ENCODE assay signal across 9 cellular contexts in the genomic region with DNA sequence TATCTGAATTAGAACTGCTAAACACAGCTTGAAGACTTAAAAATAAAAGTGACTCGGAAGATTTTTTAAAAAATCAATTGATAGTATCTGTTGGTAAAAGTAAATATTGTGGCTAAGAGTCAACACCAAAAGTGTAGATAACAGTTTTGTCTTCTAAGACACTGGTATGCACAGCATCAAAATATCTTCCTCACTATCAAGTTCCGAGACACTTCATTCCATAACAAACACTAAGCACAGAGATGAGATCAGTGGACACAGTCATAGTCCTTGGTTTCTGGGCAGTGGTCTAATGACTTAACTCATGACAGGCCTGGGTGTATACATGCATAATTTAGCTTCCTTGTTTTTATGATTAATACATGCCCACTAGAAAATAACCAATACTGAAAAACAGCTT.
A peak's percentile ranks its signal among the peaks of the same experiment; 100 is the strongest.
DNase-seq lines count a peak whose midpoint lies in the region; TF ChIP-seq lines count a peak whose summit lies in the region.
"Had no signal": no experiment of that assay in that cellular context is flagged by ENCODE, and none has a peak within 500 bp of the region (broad histone marks: within the 10 kb centered on the region; RNA-seq: fewer than 3 reads in every experiment).

No MANE protein-coding gene starts in this region.

- H3K4me3 ChIP-seq in parathyroid adenoma (ENCODE audit: low read depth, low read length) = peak overlapping the region; percentile 47

- no peak overlapping the region for H3K27ac ChIP-seq in parathyroid adenoma

- H3K4me3 Mint-ChIP-seq in endothelial cell (ENCODE audit: unreplicated experiment) = no peak overlapping the region
- no peak overlapping the region for H3K4me3 Mint-ChIP-seq in type B pancreatic cell

- H3K36me3 Mint-ChIP-seq in endothelial cell (ENCODE audit: low read depth, unreplicated experiment) (no peaks in the 10 kb centered on the region), type B pancreatic cell (peaks cover 15% of the 10 kb centered on the region)

- no peak overlapping the region for H2AFZ ChIP-seq in parathyroid adenoma

- H3K9ac ChIP-seq in parathyroid adenoma = no peak overlapping the region

- DNase-seq in COLO829 (ENCODE audit: low spot score) (peak; percentile 46), SK-MEL-5 (ENCODE audit: low read depth, low spot score) (peak; percentile 53), erythroblast (lab: John Stamatoyannopoulos, UW) (peak; percentile 15 to 30), D341Med (ENCODE audit: low spot score) (no peak), endothelial cell (ENCODE audit: low spot score) (no peak), globus pallidus (ENCODE audit: low spot score) (no peak), type B pancreatic cell (ENCODE audit: extremely low spot score, unreplicated experiment) (no peak)
- DNase-seq: NCI-H1417 treated with DMSO at 0.1 percent for 48 hours had no signal

- peaks cover 13% of the 10 kb centered on the region for H3K4me1 Mint-ChIP-seq in endothelial cell (ENCODE audit: unreplicated experiment)
- peaks cover 10% of the 10 kb centered on the region for H3K4me1 Mint-ChIP-seq in type B pancreatic cell (ENCODE audit: unreplicated experiment)

- in situ Hi-C loops in SK-MEL-5 (cut with HindIII; ENCODE audit: low pct_unique_long_range_greater_than_20kb, low sequenced_read_pairs) = no loop called here

- H3K4me1 ChIP-seq in parathyroid adenoma = peaks cover 8% of the 10 kb centered on the region

- H3K9me3 ChIP-seq in parathyroid adenoma (ENCODE audit: control insufficient read depth, low read length) = no peaks in the 10 kb centered on the region

- no peaks in the 10 kb centered on the region for H3K9me3 Mint-ChIP-seq in endothelial cell (ENCODE audit: unreplicated experiment)
- H3K9me3 Mint-ChIP-seq in type B pancreatic cell = no peaks in the 10 kb centered on the region

- peak; percentile 19 for TF ChIP-seq POLR2A in erythroblast (IDR thresholded peaks at IDR 0.05; ENCODE audit: low read length)

- no peak for TF ChIP-seq CTCF in parathyroid adenoma (IDR thresholded peaks at IDR 0.05)
- TF ChIP-seq CTCF in endothelial cell (IDR thresholded peaks at IDR 0.05; ENCODE audit: unreplicated experiment) = no peak
- TF ChIP-seq CTCF in type B pancreatic cell (conservative IDR thresholded peaks at IDR 0.05) = no peak

- peaks cover 6% of the 10 kb centered on the region for H3K27me3 Mint-ChIP-seq in endothelial cell (ENCODE audit: unreplicated experiment)
- H3K27me3 Mint-ChIP-seq in type B pancreatic cell = no peaks in the 10 kb centered on the region

- H3K27me3 ChIP-seq in parathyroid adenoma (ENCODE audit: control insufficient read depth, insufficient read depth, low read length) = no peaks in the 10 kb centered on the region

- H3K79me2 ChIP-seq in parathyroid adenoma = no peaks in the 10 kb centered on the region

- no peak overlapping the region for H3K27ac Mint-ChIP-seq in endothelial cell (ENCODE audit: unreplicated experiment)
- no peak overlapping the region for H3K27ac Mint-ChIP-seq in type B pancreatic cell

- H3K36me3 ChIP-seq in parathyroid adenoma (ENCODE audit: control insufficient read depth, insufficient read depth, low read length) = no peaks in the 10 kb centered on the region

- peak overlapping the region; percentile 49 for H3K4me2 ChIP-seq in parathyroid adenoma (ENCODE audit: low read length)

Comparison
In these comparisons a context has a peak if more than half of its experiments do, and no peak if none do; other contexts are left out.
1. DNase-seq: peak in COLO829 (single experiment), SK-MEL-5 (single experiment) and erythroblast (2 of 2); none in D341Med (single experiment), endothelial cell (single experiment), globus pallidus (single experiment) and type B pancreatic cell (single experiment).